Comparison of ENCODE assay signal across 22 cellular contexts in the genomic region with DNA sequence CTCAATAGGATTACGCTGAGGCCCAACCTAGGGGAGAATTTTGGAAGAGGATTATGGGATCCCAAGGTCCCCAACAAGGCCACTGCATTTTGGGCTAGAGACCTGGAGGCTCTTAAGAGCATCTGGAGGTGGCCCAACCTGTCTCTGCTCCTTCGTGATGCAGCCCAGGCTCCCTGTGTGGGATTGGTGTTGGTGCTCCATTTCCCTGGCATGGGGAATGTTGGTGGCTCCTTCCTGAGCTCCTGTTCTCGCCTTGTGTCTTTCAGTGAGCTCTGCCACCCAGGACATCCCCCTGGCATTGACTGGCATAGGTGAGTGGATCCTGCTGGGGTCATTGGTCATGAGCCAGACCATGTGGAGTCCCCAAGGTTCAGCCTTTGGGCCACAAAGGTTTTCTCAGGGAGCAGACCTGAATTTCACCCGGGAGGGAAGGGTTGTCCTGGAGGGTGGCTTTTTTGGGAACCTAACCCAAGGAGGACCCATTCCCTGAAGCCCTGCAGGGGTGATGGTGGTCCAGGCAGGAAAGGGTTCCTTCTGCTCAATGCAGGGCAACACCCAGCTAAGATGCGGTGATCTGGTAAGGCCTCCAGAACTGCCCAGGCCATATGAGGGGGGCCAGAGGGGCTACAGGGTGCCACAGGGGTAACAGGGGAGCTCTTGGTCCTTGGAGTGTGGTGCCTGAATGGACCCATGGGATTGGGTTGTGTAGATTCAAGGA.
"Had no signal": no experiment of that assay in that cellular context is flagged by ENCODE, and none has a peak within 500 bp of the region (broad histone marks: within the 10 kb centered on the region; RNA-seq: fewer than 3 reads in every experiment).

No MANE protein-coding gene starts in this region.

- H3K27me3 Mint-ChIP-seq: naive thymus-derived CD8-positive, alpha-beta T cell; stimulated activated naive B cell treated with anti-CD40 and anti-IgM and Interleukin-4, amounts not matched to agents 10 μg/mL and 1 μg/mL and 100 μg/mL, for 72 hours; stimulated activated naive CD8-positive, alpha-beta T cell treated with anti-CD3 and anti-CD28 coated beads, Interleukin-15, amount 100 ng/mL, for 72 hours had no signal

- H3K9me3 ChIP-seq: colonic mucosa, pancreas, prostate gland, right lobe of liver, thoracic aorta had no signal

- H3K4me3 ChIP-seq: colonic mucosa, esophagus squamous epithelium, gastroesophageal sphincter, mucosa of descending colon, neural progenitor cell, pancreas, prostate gland, right lobe of liver, thoracic aorta, transverse colon had no signal

- H3K27ac ChIP-seq: colonic mucosa, esophagus squamous epithelium, gastroesophageal sphincter, neural progenitor cell, pancreas, prostate gland, right lobe of liver, thoracic aorta, transverse colon had no signal

- H3K4me3 Mint-ChIP-seq: immature natural killer cell; naive thymus-derived CD8-positive, alpha-beta T cell; neural progenitor cell; stimulated activated naive B cell treated with anti-CD40 and anti-IgM and Interleukin-4, amounts not matched to agents 10 μg/mL and 1 μg/mL and 100 μg/mL, for 72 hours; stimulated activated naive CD8-positive, alpha-beta T cell treated with anti-CD3 and anti-CD28 coated beads, Interleukin-15, amount 100 ng/mL, for 72 hours had no signal

- H3K36me3 ChIP-seq: colonic mucosa, esophagus squamous epithelium, gastroesophageal sphincter, neural progenitor cell, pancreas, prostate gland, right lobe of liver, thoracic aorta, transverse colon had no signal

- H3K4me1 ChIP-seq: colonic mucosa, esophagus squamous epithelium, gastroesophageal sphincter, neural progenitor cell, pancreas, prostate gland, right lobe of liver, transverse colon had no signal

- DNase-seq: cerebellar nuclear complex; colonic mucosa; dermis blood vessel endothelial cell; esophagus squamous epithelium; foreskin fibroblast; glutamatergic neuron; immature natural killer cell; left colon; nucleus accumbens; stimulated activated CD4-positive, alpha-beta T cell treated with anti-CD3 and anti-CD28 coated beads, Interleukin-2, amount 100 ng/mL, for 24 hours; stimulated activated CD4-positive, alpha-beta T cell treated with anti-CD3 and anti-CD28 coated beads, Interleukin-4, amount 100 ng/mL, for 4 hours; stimulated activated naive B cell treated with anti-CD40 and anti-IgM and Interleukin-4, amounts not matched to agents 10 μg/mL and 1 μg/mL and 100 μg/mL, for 72 hours; stimulated activated naive CD8-positive, alpha-beta T cell treated with anti-CD3 and anti-CD28 coated beads, Interleukin-15, amount 100 ng/mL, for 72 hours; transverse colon had no signal

- H3K4me1 Mint-ChIP-seq: immature natural killer cell; naive thymus-derived CD8-positive, alpha-beta T cell; neural progenitor cell; stimulated activated naive B cell treated with anti-CD40 and anti-IgM and Interleukin-4, amounts not matched to agents 10 μg/mL and 1 μg/mL and 100 μg/mL, for 72 hours; stimulated activated naive CD8-positive, alpha-beta T cell treated with anti-CD3 and anti-CD28 coated beads, Interleukin-15, amount 100 ng/mL, for 72 hours had no signal

- H3K27ac Mint-ChIP-seq: immature natural killer cell; neural progenitor cell; stimulated activated naive B cell treated with anti-CD40 and anti-IgM and Interleukin-4, amounts not matched to agents 10 μg/mL and 1 μg/mL and 100 μg/mL, for 72 hours; stimulated activated naive CD8-positive, alpha-beta T cell treated with anti-CD3 and anti-CD28 coated beads, Interleukin-15, amount 100 ng/mL, for 72 hours had no signal

- H3K27me3 ChIP-seq: colonic mucosa, esophagus squamous epithelium, gastroesophageal sphincter, neural progenitor cell, pancreas, right lobe of liver, transverse colon had no signal

- ATAC-seq: gastroesophageal sphincter; left colon; mucosa of descending colon; naive thymus-derived CD8-positive, alpha-beta T cell; pancreas; right lobe of liver; stimulated activated naive B cell treated with anti-CD40 and anti-IgM and Interleukin-4, amounts not matched to agents 10 μg/mL and 1 μg/mL and 100 μg/mL, for 72 hours; stimulated activated naive CD8-positive, alpha-beta T cell treated with anti-CD3 and anti-CD28 coated beads, Interleukin-15, amount 100 ng/mL, for 72 hours had no signal

- H3K36me3 Mint-ChIP-seq: immature natural killer cell; naive thymus-derived CD8-positive, alpha-beta T cell; neural progenitor cell; stimulated activated naive B cell treated with anti-CD40 and anti-IgM and Interleukin-4, amounts not matched to agents 10 μg/mL and 1 μg/mL and 100 μg/mL, for 72 hours had no signal
